ENCODE assay signal across 21 cellular contexts in the genomic region with DNA sequence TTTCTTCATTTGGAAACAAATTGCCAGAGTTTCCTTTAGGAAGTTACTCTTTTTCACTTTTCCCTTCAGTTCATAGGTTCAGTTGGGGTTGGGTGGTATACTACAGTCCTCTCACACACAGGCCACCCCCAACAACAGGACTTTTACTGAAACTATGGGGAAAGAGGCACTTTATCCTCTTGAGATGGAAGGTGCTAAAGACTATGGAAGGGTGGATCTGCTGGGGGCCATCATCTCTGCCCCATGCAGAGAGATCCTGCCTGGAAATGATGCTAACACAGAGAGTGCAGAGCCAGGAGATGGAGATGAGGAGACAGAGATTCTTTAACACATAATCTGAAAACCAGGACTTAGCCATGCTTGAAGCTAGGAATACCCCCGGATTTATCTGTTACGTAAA. TPM values are rescaled to one million over a fixed set of nuclear protein-coding genes. Genes with fewer than 3 reads are reported as not detected.
DNase-seq lines count a peak whose midpoint lies in the region; TF ChIP-seq lines count a peak whose summit lies in the region.
"Had no signal": no experiment of that assay in that cellular context is flagged by ENCODE, and none has a peak within 500 bp of the region (broad histone marks: within the 10 kb centered on the region; RNA-seq: fewer than 3 reads in every experiment).

No MANE protein-coding gene starts in this region.

- WGBS in endodermal cell (ENCODE audit: insufficient coverage in 1 of 2, insufficient read length in 1 of 2), 2 experiments: 93 to 94% methylated on average over 2 of the region's 2 CpGs

- peak overlapping the region; percentile 71 for H3K4me2 ChIP-seq in neural progenitor cell

- no peak overlapping the region for H2AFZ ChIP-seq in neural progenitor cell (replicated peaks)

- H3K36me3 Mint-ChIP-seq in endodermal cell (ENCODE audit: low read depth): no peaks in the 10 kb centered on the region
- peaks cover 28% of the 10 kb centered on the region for H3K36me3 Mint-ChIP-seq in neural progenitor cell
- H3K36me3 Mint-ChIP-seq: CD8-positive, alpha-beta T cell had no signal

- H3K27ac Mint-ChIP-seq in endodermal cell (no peak overlapping the region), neural progenitor cell (peak overlapping the region; percentile 99)
- H3K27ac Mint-ChIP-seq: CD8-positive, alpha-beta T cell had no signal

- no peak overlapping the region for H3K4me3 ChIP-seq in SJSA1
- H3K4me3 ChIP-seq in endodermal cell (ENCODE audit: low read length): no peak overlapping the region
- H3K4me3 ChIP-seq in neural progenitor cell: no peak overlapping the region
- H3K4me3 ChIP-seq: MG63 had no signal

- no peaks in the 10 kb centered on the region for H3K9me3 ChIP-seq in SJSA1 (replicated peaks)
- H3K9me3 ChIP-seq in endodermal cell (ENCODE audit: control insufficient read depth, low read length): no peaks in the 10 kb centered on the region
- no peaks in the 10 kb centered on the region for H3K9me3 ChIP-seq in neural progenitor cell (ENCODE audit: low read depth)
- H3K9me3 ChIP-seq: Caco-2, MG63 had no signal

- H3K4me3 Mint-ChIP-seq in endodermal cell: no peak overlapping the region
- peak overlapping the region; percentile 65 for H3K4me3 Mint-ChIP-seq in neural progenitor cell
- H3K4me3 Mint-ChIP-seq: CD8-positive, alpha-beta T cell had no signal

- peaks cover 4% of the 10 kb centered on the region for H3K4me1 Mint-ChIP-seq in endodermal cell
- H3K4me1 Mint-ChIP-seq in neural progenitor cell: peaks cover 76% of the 10 kb centered on the region

- TF ChIP-seq CTCF in endodermal cell (conservative IDR thresholded peaks at IDR 0.05) (no peak), neural progenitor cell (IDR thresholded peaks at IDR 0.05) (no peak)

- H3K27ac ChIP-seq in SJSA1 (peak overlapping the region; percentile 91; the same call in 1 of the 2 replicates), endodermal cell (ENCODE audit: low read depth, low read length) (peak overlapping the region; percentile 88), neural progenitor cell (peak overlapping the region; percentile 82)

- H3K9ac ChIP-seq in endodermal cell (ENCODE audit: extremely low read depth, low read length, poor library complexity, severe bottlenecking) (no peak overlapping the region), neural progenitor cell (no peak overlapping the region)

- H3K27me3 Mint-ChIP-seq in endodermal cell (ENCODE audit: insufficient read depth) (peaks cover 37% of the 10 kb centered on the region), neural progenitor cell (ENCODE audit: insufficient read depth, low read depth) (no peaks in the 10 kb centered on the region)

- no peaks in the 10 kb centered on the region for H3K9me3 Mint-ChIP-seq in endodermal cell
- peaks cover 2% of the 10 kb centered on the region for H3K9me3 Mint-ChIP-seq in neural progenitor cell
- H3K9me3 Mint-ChIP-seq: CD8-positive, alpha-beta T cell had no signal

- H3F3A ChIP-seq in neural progenitor cell (ENCODE audit: low read depth): peaks cover 60% of the 10 kb centered on the region

- H3K79me2 ChIP-seq in neural progenitor cell (ENCODE audit: low read depth): no peaks in the 10 kb centered on the region

- no peak for DNase-seq in SJSA1 (ENCODE audit: low read depth in 1 of 2, low spot score in 2 of 2)
- no peak for DNase-seq in endodermal cell
- no peak for DNase-seq in neural progenitor cell (ENCODE audit: low spot score)
- DNase-seq in NCI-H1436 treated with DMSO at 0.1 percent for 48 hours (lab: John Stamatoyannopoulos, UW): no peak
- DNase-seq in NCI-H345 treated with DMSO at 0.1 percent for 48 hours (lab: John Stamatoyannopoulos, UW; ENCODE audit: unreplicated experiment): no peak
- no peak for DNase-seq in midbrain (lab: John Stamatoyannopoulos, UW)
- DNase-seq in activated CD4-positive, alpha-beta T cell treated with anti-CD3 and anti-CD28 coated beads for 4 hours: no peak
- DNase-seq: Caco-2; CD8-positive, alpha-beta T cell; KG1; MG63; NCI-H1694; NCI-H2029 treated with DMSO at 0.1 percent for 48 hours; NCI-H2171; NCI-H226; NCI-H524; NCI-H748 treated with DMSO at 0.1 percent for 48 hours; NK-92 treated with Interleukin-12 subunit alpha and Interleukin-12 subunit beta, amount 100 ng/mL, for 24 hours; PC-3 had no signal

- H3K4me1 ChIP-seq in SJSA1 (replicated peaks) (peaks cover 59% of the 10 kb centered on the region), endodermal cell (ENCODE audit: control insufficient read depth, insufficient read depth, low read length) (no peaks in the 10 kb centered on the region), neural progenitor cell (peaks cover 69% of the 10 kb centered on the region)

- H3K36me3 ChIP-seq in SJSA1 (peaks cover 6% of the 10 kb centered on the region; the same call in 1 of the 2 replicates), endodermal cell (ENCODE audit: control insufficient read depth, insufficient read depth, low read length) (no peaks in the 10 kb centered on the region), neural progenitor cell (no peaks in the 10 kb centered on the region)
- H3K36me3 ChIP-seq: MG63 had no signal

- H3K27me3 ChIP-seq in SJSA1 (replicated peaks) (no peaks in the 10 kb centered on the region), endodermal cell (ENCODE audit: control insufficient read depth, insufficient read depth, low read length, poor library complexity, severe bottlenecking) (peaks cover 30% of the 10 kb centered on the region), neural progenitor cell (peaks cover 2% of the 10 kb centered on the region)

- H4K20me1 ChIP-seq in neural progenitor cell (ENCODE audit: low read depth): no peaks in the 10 kb centered on the region

RNA-seq across cellular contexts. Expression of a gene that starts 24.3 kb away (rescaled TPM):
- total RNA-seq in SJSA1 (2014; rRNA removed; shearing (Covaris generic)): 39.4 and 43.5 TPM in 2 replicates
- 1 to 10 TPM in 1 of 2 donors, under 1 TPM in 1; 1.00 to 1.4 TPM for total RNA-seq in endodermal cell
- polyA plus RNA-seq in endodermal cell (2013, experiment 1 of 2): 65.4 TPM
- 65.5 TPM for polyA plus RNA-seq in endodermal cell (2013, experiment 2 of 2)
- total RNA-seq in neural progenitor cell (ENCODE audit: low replicate concordance): 34.3 and 42.1 TPM in 2 replicates
- total RNA-seq: A673, PC-3 had no signal

RNA-seq across cellular contexts. Expression of a gene that starts 38.0 kb away (rescaled TPM):
- total RNA-seq in SJSA1 (2014; rRNA removed; shearing (Covaris generic)): 0.05 TPM in 1 of 2 replicates, not detected in the other
- under 1 TPM in 1 of 2 donors, not detected in 1; 0.27 TPM for total RNA-seq in endodermal cell
- polyA plus RNA-seq in endodermal cell (2013, experiment 1 of 2): 0.85 TPM
- polyA plus RNA-seq in endodermal cell (2013, experiment 2 of 2): 1.2 TPM
- total RNA-seq in neural progenitor cell (ENCODE audit: low replicate concordance): 1.2 TPM in 1 of 2 replicates, not detected in the other
- total RNA-seq: A673; Caco-2; CD8-positive, alpha-beta T cell; H4; PC-3 had no signal

Comparison
In these comparisons a context has a peak if more than half of its experiments do, and no peak if none do; other contexts are left out.
1. RNA of a gene that starts 24.3 kb away (total RNA-seq): 39.4 to 43.5 TPM in SJSA1 and 34.3 to 42.1 TPM in neural progenitor cell; 1.00 to 1.4 TPM in endodermal cell; every median in the first group is over 10 times any median in the second.
2. Peak in every context shown above with its lines, with median percentiles within 50 percentile points of each other: H3K27ac ChIP-seq.